Comparison of ENCODE assay signal across 20 cellular contexts in the genomic region with DNA sequence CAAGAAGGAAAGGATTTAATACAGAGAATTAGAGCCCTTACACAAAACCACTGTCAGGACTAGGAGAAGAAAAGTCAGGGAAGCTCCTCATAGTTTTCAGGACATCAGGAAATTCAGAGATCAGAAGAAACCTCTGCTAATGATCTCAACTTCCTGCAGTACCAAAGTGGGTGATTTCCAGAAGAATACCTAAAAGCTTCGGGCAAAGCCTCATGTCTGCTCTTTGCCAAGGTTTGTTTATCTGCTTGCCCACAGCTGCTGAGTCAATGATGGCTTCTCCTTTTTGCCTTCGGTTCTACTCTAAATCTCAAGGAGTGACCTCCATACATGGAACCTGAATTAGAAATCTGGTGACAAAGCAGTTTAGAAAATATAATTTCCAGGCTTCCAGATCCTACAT.
"Had no signal": no experiment of that assay in that cellular context is flagged by ENCODE, and none has a peak within 500 bp of the region (broad histone marks: within the 10 kb centered on the region; RNA-seq: fewer than 3 reads in every experiment).

No MANE protein-coding gene starts in this region.

- H3K4me1 Mint-ChIP-seq: activated naive CD4-positive, alpha-beta T cell treated with anti-CD3 and anti-CD28 coated beads, Interleukin-2, amount 50 U/mL, for 24 hours; memory B cell; naive thymus-derived CD4-positive, alpha-beta T cell had no signal

- H3K36me3 Mint-ChIP-seq: activated CD8-positive, alpha-beta memory T cell treated with anti-CD3 and anti-CD28 coated beads, Interleukin-2, amount 10 ng/mL, durations not matched to agents 7 days and 5 days; activated naive CD4-positive, alpha-beta T cell treated with anti-CD3 and anti-CD28 coated beads, Interleukin-2, amount 50 U/mL, for 24 hours; memory B cell; naive thymus-derived CD4-positive, alpha-beta T cell had no signal

- H3K27ac Mint-ChIP-seq: activated CD8-positive, alpha-beta memory T cell treated with anti-CD3 and anti-CD28 coated beads, Interleukin-2, amount 10 ng/mL, durations not matched to agents 7 days and 5 days; activated naive CD4-positive, alpha-beta T cell treated with anti-CD3 and anti-CD28 coated beads, Interleukin-2, amount 50 U/mL, for 24 hours; memory B cell; naive thymus-derived CD4-positive, alpha-beta T cell had no signal

- H3K9me3 Mint-ChIP-seq: activated naive CD4-positive, alpha-beta T cell treated with anti-CD3 and anti-CD28 coated beads, Interleukin-2, amount 50 U/mL, for 24 hours; activated T-cell treated with anti-CD3 and anti-CD28 coated beads, Interleukin-2, amount 50 U/mL, for 4 hours; memory B cell; naive thymus-derived CD4-positive, alpha-beta T cell had no signal

- FAIRE-seq: pancreas had no signal

- H3K27me3 ChIP-seq: adrenal gland, heart left ventricle, pancreas, upper lobe of right lung had no signal

- H3K4me3 ChIP-seq: adrenal gland, coronary artery, heart left ventricle, left ventricle myocardium inferior, mucosa of descending colon, pancreas, thoracic aorta, upper lobe of right lung had no signal

- ATAC-seq: activated CD8-positive, alpha-beta memory T cell treated with anti-CD3 and anti-CD28 coated beads, Interleukin-2, amount 10 ng/mL, durations not matched to agents 7 days and 5 days; activated T-cell treated with anti-CD3 and anti-CD28 coated beads, Interleukin-2, amount 50 U/mL, for 4 hours; heart left ventricle; mucosa of descending colon; naive thymus-derived CD4-positive, alpha-beta T cell; pancreas; upper lobe of right lung had no signal

- DNase-seq: activated CD4-positive, alpha-beta T cell treated with anti-CD3 and anti-CD28 coated beads for 1 hour; activated CD4-positive, alpha-beta T cell treated with anti-CD3 and anti-CD28 coated beads, Interleukin-2, amount 50 U/mL, for 4 hours; activated CD8-positive, alpha-beta memory T cell treated with anti-CD3 and anti-CD28 coated beads, Interleukin-2, amount 10 ng/mL, durations not matched to agents 7 days and 5 days; activated effector memory CD4-positive, alpha-beta T cell treated with Interleukin-2 at 50 U/mL for 16 hours; activated T-cell treated with anti-CD3 and anti-CD28 coated beads, Interleukin-2, amount 50 U/mL, for 4 hours; adrenal gland; caudate nucleus; foreskin melanocyte; heart left ventricle; islet precursor cell; left ventricle myocardium inferior; mucosa of descending colon; naive thymus-derived CD4-positive, alpha-beta T cell; pancreas; stimulated activated CD4-positive, alpha-beta T cell treated with anti-CD3 and anti-CD28 coated beads, Interleukin-1b, Interleukin-23, amount 100 ng/mL, for 48 hours; upper lobe of right lung had no signal

- H3K4me3 Mint-ChIP-seq: activated CD8-positive, alpha-beta memory T cell treated with anti-CD3 and anti-CD28 coated beads, Interleukin-2, amount 10 ng/mL, durations not matched to agents 7 days and 5 days; activated naive CD4-positive, alpha-beta T cell treated with anti-CD3 and anti-CD28 coated beads, Interleukin-2, amount 50 U/mL, for 24 hours; activated T-cell treated with anti-CD3 and anti-CD28 coated beads, Interleukin-2, amount 50 U/mL, for 4 hours; memory B cell; naive thymus-derived CD4-positive, alpha-beta T cell had no signal

- H3K36me3 ChIP-seq: adrenal gland, heart left ventricle, left ventricle myocardium inferior, pancreas, thoracic aorta, upper lobe of right lung had no signal
